In genomic region chr10:48651293-48651692, GRCh38 we compare ENCODE assay signal across 22 cellular contexts. TPM values are rescaled to one million over a fixed set of nuclear protein-coding genes. Genes with fewer than 3 reads are reported as not detected.
DNase-seq lines count a peak whose midpoint lies in the region; TF ChIP-seq lines count a peak whose summit lies in the region.
"Had no signal": no experiment of that assay in that cellular context is flagged by ENCODE, and none has a peak within 500 bp of the region (broad histone marks: within the 10 kb centered on the region; RNA-seq: fewer than 3 reads in every experiment).

No MANE protein-coding gene starts in this region.

- H3K36me3 ChIP-seq in BLaER1: no peaks in the 10 kb centered on the region
- no peaks in the 10 kb centered on the region for H3K36me3 ChIP-seq in effector memory CD4-positive, alpha-beta T cell (ENCODE audit: control insufficient read depth, insufficient read depth, low read length)
- H3K36me3 ChIP-seq: SJCRH30 had no signal

- peak overlapping the region; percentile 71 for H3K4me2 ChIP-seq in BLaER1

- peaks cover 13% of the 10 kb centered on the region; the same call in 1 of the 2 replicates for H4K20me1 ChIP-seq in BLaER1

- DNase-seq in DMS53 (lab: John Stamatoyannopoulos, UW) (peak; percentile 81), NCI-H510A (lab: John Stamatoyannopoulos, UW) (peak; percentile 54), dorsolateral prefrontal cortex (no peak), AML-193 (lab: John Stamatoyannopoulos, UW) (no peak), ACHN (no peak)
- DNase-seq in activated naive CD4-positive, alpha-beta T cell treated with anti-CD3 and anti-CD28 coated beads, Interleukin-2, amount 50 U/mL, for 16 hours: no peak
- DNase-seq in effector memory CD4-positive, alpha-beta T cell: no peak
- DNase-seq: CD4-positive, alpha-beta T cell; DMS79; GM23248; IMR-90; Karpas-422; NCI-H1092; NCI-H1694 treated with DMSO at 0.1 percent for 48 hours; NCI-H2171 treated with DMSO at 0.1 percent for 48 hours; NCI-H446; NCI-H774; PC-3; SJCRH30 had no signal

- in situ Hi-C loops in ACHN (cut with HindIII; ENCODE audit: low pct_ligation_motif_present, low pct_unique_long_range_greater_than_20kb, low sequenced_read_pairs): no loop called here

- H3K27me3 ChIP-seq in BLaER1: peaks cover 33% of the 10 kb centered on the region
- H3K27me3 ChIP-seq in dorsolateral prefrontal cortex: no peaks in the 10 kb centered on the region
- no peaks in the 10 kb centered on the region for H3K27me3 ChIP-seq in effector memory CD4-positive, alpha-beta T cell (replicated peaks; ENCODE audit: control insufficient read depth, insufficient read depth, low read length, poor library complexity, severe bottlenecking)
- H3K27me3 ChIP-seq: SJCRH30 had no signal

- H3K27ac ChIP-seq in BLaER1: no peak overlapping the region
- H3K27ac ChIP-seq in dorsolateral prefrontal cortex: peak overlapping the region in 25 of 59 donors; percentile 9 to 76 (median 46)
- no peak overlapping the region for H3K27ac ChIP-seq in effector memory CD4-positive, alpha-beta T cell (ENCODE audit: insufficient read depth, low read length, poor library complexity, severe bottlenecking)
- H3K27ac ChIP-seq: GM23248, SJCRH30 had no signal

- TF ChIP-seq CTCF in dorsolateral prefrontal cortex (IDR thresholded peaks at IDR 0.05 in 54 of 56, conservative IDR thresholded peaks at IDR 0.05 in 2 of 56; ENCODE audit: low read depth in 1 of 56, partially characterized antibody in 56 of 56): no peak

- H3K4me3 ChIP-seq in BLaER1 (no peak overlapping the region), dorsolateral prefrontal cortex (peak overlapping the region in 32 of 59 donors; percentile 2 to 53 (median 32))
- no peak overlapping the region for H3K4me3 ChIP-seq in effector memory CD4-positive, alpha-beta T cell (ENCODE audit: insufficient read depth, low read depth, low read length, poor library complexity, severe bottlenecking)
- H3K4me3 ChIP-seq: GM23248, SJCRH30 had no signal

- peaks cover 28% of the 10 kb centered on the region for H3K4me1 ChIP-seq in BLaER1
- peaks cover 8% of the 10 kb centered on the region for H3K4me1 ChIP-seq in effector memory CD4-positive, alpha-beta T cell (ENCODE audit: control insufficient read depth, insufficient read depth, low read length, poor library complexity, severe bottlenecking)
- H3K4me1 ChIP-seq: SJCRH30 had no signal

- intact Hi-C loops in dorsolateral prefrontal cortex (cut with DNase I): loop anchor here in 1 of 2 donors (10.0 kb wide), 2 partner anchors 206 to 514 kb away; no protein-coding TSS in a partner anchor

- H3K9me3 ChIP-seq in BLaER1: no peaks in the 10 kb centered on the region
- no peaks in the 10 kb centered on the region for H3K9me3 ChIP-seq in effector memory CD4-positive, alpha-beta T cell (ENCODE audit: control insufficient read depth, low read length)
- H3K9me3 ChIP-seq: SJCRH30 had no signal

- H3K9ac ChIP-seq in BLaER1: no peak overlapping the region
- H3K9ac ChIP-seq: GM23248 had no signal

RNA-seq across cellular contexts. Expression of gene WDFY4, which starts 33.4 kb away (rescaled TPM):
- 10 to 100 TPM in 5 of 120 experiments, 1 to 10 TPM in 115; 1.5 to 12.2 (median 4.6) TPM for total RNA-seq in dorsolateral prefrontal cortex
- total RNA-seq: A673, GM23248, IMR-90, MCF 10A, PC-3, SJCRH30 had no signal

RNA-seq across cellular contexts. Expression of gene ARHGAP22, which starts 46.4 kb away (rescaled TPM):
- 100 to 1,000 TPM in 1 of 120 experiments, 10 to 100 TPM in 119; 17.5 to 100 (median 34.4) TPM for total RNA-seq in dorsolateral prefrontal cortex
- total RNA-seq: CD4-positive, alpha-beta T cell; SJCRH30 had no signal

Comparison
In these comparisons a context has a peak if more than half of its experiments do, and no peak if none do; other contexts are left out.
1. H3K4me3 ChIP-seq: peak in dorsolateral prefrontal cortex (32 of 59); none in BLaER1 (single experiment) and effector memory CD4-positive, alpha-beta T cell (single experiment).
2. DNase-seq: peak in DMS53 (single experiment) and NCI-H510A (single experiment); none in dorsolateral prefrontal cortex (0 of 10), AML-193 (0 of 2), activated naive CD4-positive, alpha-beta T cell treated with anti-CD3 and anti-CD28 coated beads, Interleukin-2, amount 50 U/mL, for 16 hours (single experiment), effector memory CD4-positive, alpha-beta T cell (0 of 3) and ACHN (single experiment).